ENCODE assay signal across 11 cellular contexts in genomic region chr19:7355151-7355845, GRCh38. TPM values are rescaled to one million over a fixed set of nuclear protein-coding genes. Genes with fewer than 3 reads are reported as not detected.
DNase-seq lines count a peak whose midpoint lies in the region; ATAC-seq and TF ChIP-seq lines count a peak whose summit lies in the region.
"Had no signal": no experiment of that assay in that cellular context is flagged by ENCODE, and none has a peak within 500 bp of the region (broad histone marks: within the 10 kb centered on the region; RNA-seq: fewer than 3 reads in every experiment).

No MANE protein-coding gene starts in this region.

- intact Hi-C loops in prostate gland (cut with DNase I), result loop anchor here (5.0 to 10.0 kb wide), 2 partner anchors 180 to 322 kb away; partner anchors contain the start of genes MCEMP1 and PNPLA6

- TF ChIP-seq POLR2A in prostate gland (IDR thresholded peaks at IDR 0.05), result no peak

- H3K27me3 ChIP-seq in prostate gland (replicated peaks; ENCODE audit: insufficient read depth), result no peaks in the 10 kb centered on the region

- no peak overlapping the region for H3K4me3 ChIP-seq in prostate gland
- H3K4me3 ChIP-seq: heart left ventricle had no signal

- H3K4me3 Mint-ChIP-seq in memory B cell, result peak overlapping the region; percentile 19

- peaks cover 64% of the 10 kb centered on the region for H3K4me1 Mint-ChIP-seq in memory B cell

- H3K36me3 Mint-ChIP-seq in memory B cell, result peaks cover 52% of the 10 kb centered on the region

- TF ChIP-seq CTCF in prostate gland (IDR thresholded peaks at IDR 0.05), result no peak

- DNase-seq in AG08395 (ENCODE audit: low spot score) (peak; percentile 75), GM03348 (ENCODE audit: low spot score) (peak; percentile 85), amniotic epithelial cell (ENCODE audit: low read depth) (peak; percentile 34), memory B cell (ENCODE audit: low spot score in 2 of 2) (no peak), prostate gland (ENCODE audit: low spot score) (no peak), cerebellum (ENCODE audit: low spot score) (no peak)
- DNase-seq in activated CD8-positive, alpha-beta memory T cell treated with anti-CD3 and anti-CD28 coated beads, Interleukin-2, amount 50 U/mL, for 48 hours, result no peak
- DNase-seq: activated T-cell treated with anti-CD3 and anti-CD28 coated beads, Interleukin-2, amount 50 U/mL, for 1 hour; heart left ventricle; midbrain had no signal

- no peaks in the 10 kb centered on the region for H3K36me3 ChIP-seq in prostate gland
- H3K36me3 ChIP-seq: heart left ventricle had no signal

- ATAC-seq in memory B cell (ENCODE audit: low read depth), result no peak
- ATAC-seq in GM18517 (IDR thresholded peaks at IDR 0.05; ENCODE audit: unreplicated experiment), result no peak

- H3K27ac ChIP-seq in prostate gland, result no peak overlapping the region

- no peaks in the 10 kb centered on the region for H3K4me1 ChIP-seq in prostate gland (replicated peaks)

- H3K27ac Mint-ChIP-seq in memory B cell, result peak overlapping the region; percentile 88

- 72% methylated on average over 14 of the region's 14 CpGs for WGBS in prostate gland

- H3K9me3 Mint-ChIP-seq in memory B cell, result peaks cover 6% of the 10 kb centered on the region

- no peaks in the 10 kb centered on the region for H3K27me3 Mint-ChIP-seq in memory B cell

- no peaks in the 10 kb centered on the region for H3K9me3 ChIP-seq in prostate gland

RNA-seq across cellular contexts. Expression of gene ARHGEF18, which starts 6.6 kb away (rescaled TPM):
- total RNA-seq in prostate gland (10 to 100 TPM; 44.5 to 52.3 TPM), cerebellum (19.6 TPM)

Comparison
In these comparisons a context has a peak if more than half of its experiments do, and no peak if none do; other contexts are left out.
1. DNase-seq: peak in AG08395 (single experiment), GM03348 (single experiment) and amniotic epithelial cell (single experiment); none in memory B cell (0 of 2), prostate gland (single experiment), activated CD8-positive, alpha-beta memory T cell treated with anti-CD3 and anti-CD28 coated beads, Interleukin-2, amount 50 U/mL, for 48 hours (single experiment) and cerebellum (single experiment).